8 cellular contexts compared by ENCODE assay signal in the genomic region with DNA sequence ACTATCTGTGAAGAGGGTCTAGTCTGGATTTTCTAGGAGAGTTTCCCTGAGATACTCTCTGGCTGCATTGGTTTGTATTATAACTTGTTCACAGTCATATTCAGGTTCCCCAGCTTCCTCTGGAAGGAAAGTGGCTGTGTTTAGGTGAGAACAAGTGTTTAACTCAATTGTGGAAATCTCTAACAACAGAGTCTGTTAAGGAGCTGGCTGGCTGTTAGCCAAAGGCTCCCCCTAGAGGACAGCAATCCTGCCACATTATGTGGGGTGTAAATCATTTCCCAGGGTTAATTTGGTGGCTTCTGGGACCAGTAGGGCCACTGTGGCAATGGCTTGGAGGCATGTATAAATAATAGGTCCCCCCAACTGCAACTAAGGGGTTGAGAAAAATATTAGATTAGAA. TPM values are rescaled to one million over a fixed set of nuclear protein-coding genes. Genes with fewer than 3 reads are reported as not detected.
DNase-seq lines count a peak whose midpoint lies in the region; ATAC-seq and TF ChIP-seq lines count a peak whose summit lies in the region.
"Had no signal": no experiment of that assay in that cellular context is flagged by ENCODE, and none has a peak within 500 bp of the region (broad histone marks: within the 10 kb centered on the region; RNA-seq: fewer than 3 reads in every experiment).

No MANE protein-coding gene starts in this region.

- no peaks in the 10 kb centered on the region for H3K4me1 ChIP-seq in CD4-positive, alpha-beta memory T cell (ENCODE audit: insufficient read depth, low read length)

- peak; percentile 76 for TF ChIP-seq CTCF in GM12865 (IDR thresholded peaks at IDR 0.05; ENCODE audit: insufficient read depth, low read depth, low read length, missing control alignments)

- POLR2A ChIA-PET in activated CD8-positive, alpha-beta T cell treated with anti-CD3 and anti-CD28 coated beads, Interleukin-2, amount 10 ng/mL, durations not matched to agents 7 days and 5 days (lab: Charles Lee): no interaction called here
- POLR2A ChIA-PET in CD4-positive, alpha-beta memory T cell (lab: Charles Lee; ENCODE audit: partially characterized antibody): no interaction called here

- H3K27ac Mint-ChIP-seq in activated CD8-positive, alpha-beta T cell treated with anti-CD3 and anti-CD28 coated beads, Interleukin-2, amount 10 ng/mL, durations not matched to agents 7 days and 5 days: no peak overlapping the region
- no peak overlapping the region for H3K27ac Mint-ChIP-seq in CD4-positive, alpha-beta memory T cell

- CTCF ChIA-PET in activated CD8-positive, alpha-beta T cell treated with anti-CD3 and anti-CD28 coated beads, Interleukin-2, amount 10 ng/mL, durations not matched to agents 7 days and 5 days (lab: Charles Lee): interaction anchor here (0.7 to 1.1 kb wide), 5 partner anchors 11 to 1687 kb away, joined by 3 to 5 read pairs (median 3); no protein-coding TSS in a partner anchor
- CTCF ChIA-PET in CD4-positive, alpha-beta memory T cell (lab: Charles Lee; ENCODE audit: partially characterized antibody): interaction anchor here (0.5 to 2.6 kb wide), 4 partner anchors 11 to 242 kb away, joined by 3 to 14 read pairs (median 5); no protein-coding TSS in a partner anchor

- no peaks in the 10 kb centered on the region for H3K9me3 Mint-ChIP-seq in activated CD8-positive, alpha-beta T cell treated with anti-CD3 and anti-CD28 coated beads, Interleukin-2, amount 10 ng/mL, durations not matched to agents 7 days and 5 days (ENCODE audit: insufficient read depth)
- H3K9me3 Mint-ChIP-seq in CD4-positive, alpha-beta memory T cell: no peaks in the 10 kb centered on the region

- H3K9me3 ChIP-seq in CD4-positive, alpha-beta memory T cell (ENCODE audit: control insufficient read depth in 1 of 2, low read length in 2 of 2): no peaks in the 10 kb centered on the region

- intact Hi-C loops in CD4-positive, alpha-beta memory T cell (cut with micrococcal nuclease): no loop called here

- peaks cover 4% of the 10 kb centered on the region for H3K27me3 Mint-ChIP-seq in activated CD8-positive, alpha-beta T cell treated with anti-CD3 and anti-CD28 coated beads, Interleukin-2, amount 10 ng/mL, durations not matched to agents 7 days and 5 days (ENCODE audit: low read depth)
- peaks cover 14 to 17% of the 10 kb centered on the region in 2 donors for H3K27me3 Mint-ChIP-seq in CD4-positive, alpha-beta memory T cell

- no peak overlapping the region for H3K27ac ChIP-seq in CD4-positive, alpha-beta memory T cell (ENCODE audit: low read depth, low read length)
- H3K27ac ChIP-seq: epithelial cell of prostate had no signal

- DNase-seq in GM12865 (ENCODE audit: low read depth) (peak; percentile 70), HT1080 (ENCODE audit: low read depth) (peak; percentile 2), myocyte (ENCODE audit: low read depth) (peak; percentile 16)
- DNase-seq in activated CD8-positive, alpha-beta T cell treated with anti-CD3 and anti-CD28 coated beads, Interleukin-2, amount 10 ng/mL, durations not matched to agents 7 days and 5 days: peak; percentile 26
- no peak for DNase-seq in activated CD4-positive, CD25-positive, alpha-beta regulatory T cell treated with anti-CD3 and anti-CD28 coated beads, Interleukin-2, amount 50 U/mL, for 72 hours
- no peak for DNase-seq in CD4-positive, alpha-beta memory T cell

- ATAC-seq in activated CD8-positive, alpha-beta T cell treated with anti-CD3 and anti-CD28 coated beads, Interleukin-2, amount 10 ng/mL, durations not matched to agents 7 days and 5 days: no peak
- no peak for ATAC-seq in HG03045 (IDR thresholded peaks at IDR 0.05; ENCODE audit: unreplicated experiment)

- H3K4me1 Mint-ChIP-seq in activated CD8-positive, alpha-beta T cell treated with anti-CD3 and anti-CD28 coated beads, Interleukin-2, amount 10 ng/mL, durations not matched to agents 7 days and 5 days (ENCODE audit: low read depth): no peaks in the 10 kb centered on the region
- H3K4me1 Mint-ChIP-seq in CD4-positive, alpha-beta memory T cell: no peaks in the 10 kb centered on the region

- H3K4me3 ChIP-seq in GM12865 (ENCODE audit: low read depth, low read length): no peak overlapping the region
- H3K4me3 ChIP-seq in CD4-positive, alpha-beta memory T cell (ENCODE audit: low read length in 2 of 2): no peak overlapping the region

- no peaks in the 10 kb centered on the region for H3K36me3 ChIP-seq in CD4-positive, alpha-beta memory T cell (ENCODE audit: insufficient read depth, low read length)

- no peak overlapping the region for H3K4me3 Mint-ChIP-seq in activated CD8-positive, alpha-beta T cell treated with anti-CD3 and anti-CD28 coated beads, Interleukin-2, amount 10 ng/mL, durations not matched to agents 7 days and 5 days
- H3K4me3 Mint-ChIP-seq in CD4-positive, alpha-beta memory T cell: no peak overlapping the region

- H3K36me3 Mint-ChIP-seq in activated CD8-positive, alpha-beta T cell treated with anti-CD3 and anti-CD28 coated beads, Interleukin-2, amount 10 ng/mL, durations not matched to agents 7 days and 5 days (ENCODE audit: low read depth): no peaks in the 10 kb centered on the region
- H3K36me3 Mint-ChIP-seq in CD4-positive, alpha-beta memory T cell: no peaks in the 10 kb centered on the region

- H3K27me3 ChIP-seq in CD4-positive, alpha-beta memory T cell (ENCODE audit: insufficient read depth, low read length): no peaks in the 10 kb centered on the region

RNA-seq across cellular contexts. Expression of a gene that starts 18.4 kb away (rescaled TPM):
- total RNA-seq in HT1080 (2014; rRNA removed; shearing (Covaris generic)): not detected in 2 replicates
- polyA plus RNA-seq in HT1080 (2015; cell fraction: cytosol; rRNA removed): not detected in 2 replicates
- not detected in 2 replicates for polyA plus RNA-seq in HT1080 (2015; cell fraction: nucleus; rRNA removed)
- total RNA-seq in activated CD8-positive, alpha-beta T cell treated with anti-CD3 and anti-CD28 coated beads, Interleukin-2, amount 10 ng/mL, durations not matched to agents 7 days and 5 days: not detected
- not detected in 2 replicates for total RNA-seq in myocyte
- not detected for polyA plus RNA-seq in myocyte (2012)
- not detected for total RNA-seq in CD4-positive, alpha-beta memory T cell
- not detected for polyA plus RNA-seq in CD4-positive, alpha-beta memory T cell

RNA-seq across cellular contexts. Expression of a gene that starts 32.8 kb away (rescaled TPM):
- not detected in 2 replicates for total RNA-seq in HT1080 (2014; rRNA removed; shearing (Covaris generic))
- not detected in 2 replicates for polyA plus RNA-seq in HT1080 (2015; cell fraction: cytosol; rRNA removed)
- polyA plus RNA-seq in HT1080 (2015; cell fraction: nucleus; rRNA removed): not detected in 2 replicates
- total RNA-seq in activated CD8-positive, alpha-beta T cell treated with anti-CD3 and anti-CD28 coated beads, Interleukin-2, amount 10 ng/mL, durations not matched to agents 7 days and 5 days: not detected
- not detected in 2 replicates for total RNA-seq in myocyte
- polyA plus RNA-seq in myocyte (2012): not detected
- 1 to 10 TPM in 1 of 2 experiments, under 1 TPM in 1; 0.76 to 1.6 TPM for total RNA-seq in CD4-positive, alpha-beta memory T cell
- polyA plus RNA-seq in CD4-positive, alpha-beta memory T cell: under 1 TPM in 1 of 2 donors, not detected in 1; 0.36 TPM

RNA-seq across cellular contexts. Expression of a gene that starts 50.8 kb away (rescaled TPM):
- not detected in 2 replicates for total RNA-seq in HT1080 (2014; rRNA removed; shearing (Covaris generic))
- not detected in 2 replicates for polyA plus RNA-seq in HT1080 (2015; cell fraction: cytosol; rRNA removed)
- not detected in 2 replicates for polyA plus RNA-seq in HT1080 (2015; cell fraction: nucleus; rRNA removed)
- not detected for total RNA-seq in activated CD8-positive, alpha-beta T cell treated with anti-CD3 and anti-CD28 coated beads, Interleukin-2, amount 10 ng/mL, durations not matched to agents 7 days and 5 days
- not detected in 2 replicates for total RNA-seq in myocyte
- not detected for polyA plus RNA-seq in myocyte (2012)
- not detected for total RNA-seq in CD4-positive, alpha-beta memory T cell
- not detected for polyA plus RNA-seq in CD4-positive, alpha-beta memory T cell

Comparison
In these comparisons a context has a peak if more than half of its experiments do, and no peak if none do; other contexts are left out.
1. DNase-seq: peak in GM12865 (single experiment), HT1080 (single experiment), activated CD8-positive, alpha-beta T cell treated with anti-CD3 and anti-CD28 coated beads, Interleukin-2, amount 10 ng/mL, durations not matched to agents 7 days and 5 days (single experiment) and myocyte (single experiment); none in activated CD4-positive, CD25-positive, alpha-beta regulatory T cell treated with anti-CD3 and anti-CD28 coated beads, Interleukin-2, amount 50 U/mL, for 72 hours (single experiment) and CD4-positive, alpha-beta memory T cell (0 of 5).